ENCODE assay signal across 1 cellular context in the genomic region with DNA sequence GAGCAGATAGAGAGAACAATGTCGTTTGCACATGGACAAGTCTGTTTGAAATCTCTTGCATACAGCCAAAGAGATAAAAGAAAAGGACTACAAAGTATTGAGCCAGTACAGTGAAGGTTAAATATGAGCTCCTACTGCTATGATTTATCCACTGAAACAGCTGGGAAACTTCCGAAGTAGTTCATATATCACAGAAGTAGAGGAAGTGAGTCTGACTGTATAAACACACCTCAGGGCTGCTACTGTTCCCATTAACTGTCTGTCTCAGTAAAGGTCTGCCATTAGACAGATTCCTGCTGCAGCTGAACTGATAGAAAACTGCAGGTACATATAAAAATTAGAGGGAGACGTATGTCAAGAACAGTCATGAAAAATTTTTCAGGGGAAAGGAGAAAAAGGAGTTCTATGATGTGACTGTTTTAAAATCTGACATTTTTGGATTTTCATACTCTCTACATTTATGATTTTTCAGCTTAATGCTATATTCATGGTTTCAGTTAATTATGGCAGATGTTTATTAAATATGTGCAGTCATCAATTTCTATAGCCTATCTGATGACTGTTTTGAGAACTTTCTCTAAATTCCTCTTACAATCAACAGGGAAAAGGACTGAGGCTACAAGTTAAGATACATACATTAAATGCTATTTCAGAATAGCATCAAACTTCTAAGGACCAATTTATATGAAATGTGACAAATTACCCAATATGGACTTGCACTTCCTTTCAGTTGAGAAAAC.
TF ChIP-seq lines count a peak whose summit lies in the region.

No MANE protein-coding gene starts in this region.

TF ChIP-seq in HEK293, 187 proteins besides CTCF, POLR2A, EP300 and RAD21 (continued from another document):
- TF ChIP-seq, protein P1, sequence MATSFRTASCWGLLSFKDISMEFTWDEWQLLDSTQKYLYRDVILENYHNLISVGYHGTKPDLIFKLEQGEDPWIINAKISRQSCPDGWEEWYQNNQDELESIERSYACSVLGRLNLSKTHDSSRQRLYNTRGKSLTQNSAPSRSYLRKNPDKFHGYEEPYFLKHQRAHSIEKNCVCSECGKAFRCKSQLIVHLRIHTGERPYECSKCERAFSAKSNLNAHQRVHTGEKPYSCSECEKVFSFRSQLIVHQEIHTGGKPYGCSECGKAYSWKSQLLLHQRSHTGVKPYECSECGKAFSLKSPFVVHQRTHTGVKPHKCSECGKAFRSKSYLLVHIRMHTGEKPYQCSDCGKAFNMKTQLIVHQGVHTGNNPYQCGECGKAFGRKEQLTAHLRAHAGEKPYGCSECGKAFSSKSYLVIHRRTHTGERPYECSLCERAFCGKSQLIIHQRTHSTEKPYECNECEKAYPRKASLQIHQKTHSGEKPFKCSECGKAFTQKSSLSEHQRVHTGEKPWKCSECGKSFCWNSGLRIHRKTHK (tag by site-specific recombination; IDR thresholded peaks at IDR 0.05): no peak
- TF ChIP-seq, protein P2, sequence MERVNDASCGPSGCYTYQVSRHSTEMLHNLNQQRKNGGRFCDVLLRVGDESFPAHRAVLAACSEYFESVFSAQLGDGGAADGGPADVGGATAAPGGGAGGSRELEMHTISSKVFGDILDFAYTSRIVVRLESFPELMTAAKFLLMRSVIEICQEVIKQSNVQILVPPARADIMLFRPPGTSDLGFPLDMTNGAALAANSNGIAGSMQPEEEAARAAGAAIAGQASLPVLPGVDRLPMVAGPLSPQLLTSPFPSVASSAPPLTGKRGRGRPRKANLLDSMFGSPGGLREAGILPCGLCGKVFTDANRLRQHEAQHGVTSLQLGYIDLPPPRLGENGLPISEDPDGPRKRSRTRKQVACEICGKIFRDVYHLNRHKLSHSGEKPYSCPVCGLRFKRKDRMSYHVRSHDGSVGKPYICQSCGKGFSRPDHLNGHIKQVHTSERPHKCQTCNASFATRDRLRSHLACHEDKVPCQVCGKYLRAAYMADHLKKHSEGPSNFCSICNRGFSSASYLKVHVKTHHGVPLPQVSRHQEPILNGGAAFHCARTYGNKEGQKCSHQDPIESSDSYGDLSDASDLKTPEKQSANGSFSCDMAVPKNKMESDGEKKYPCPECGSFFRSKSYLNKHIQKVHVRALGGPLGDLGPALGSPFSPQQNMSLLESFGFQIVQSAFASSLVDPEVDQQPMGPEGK (tag by site-specific recombination; IDR thresholded peaks at IDR 0.05): no peak
- no peak for TF ChIP-seq SCRT2 (tag by site-specific recombination; IDR thresholded peaks at IDR 0.05)
- TF ChIP-seq ZBTB7A (tag by site-specific recombination; IDR thresholded peaks at IDR 0.05; ENCODE audit: low read depth): no peak
